20 cellular contexts compared by ENCODE assay signal in genomic region chr9:78599939-78600338, GRCh38.
DNase-seq lines count a peak whose midpoint lies in the region; ATAC-seq and TF ChIP-seq lines count a peak whose summit lies in the region.
"Had no signal": no experiment of that assay in that cellular context is flagged by ENCODE, and none has a peak within 500 bp of the region (broad histone marks: within the 10 kb centered on the region; RNA-seq: fewer than 3 reads in every experiment).

No MANE protein-coding gene starts in this region.

- no peak overlapping the region for H3K9ac ChIP-seq in SK-N-SH
- H3K9ac ChIP-seq: BLaER1 treated with 17β-estradiol and CSF1 and Interleukin-3, amounts not matched to agents 10 nM and 100 nM had no signal

- no peak overlapping the region for H3K4me3 ChIP-seq in SK-N-SH (ENCODE audit: low read depth in 2 of 2, low read length in 1 of 2)
- no peak overlapping the region for H3K4me3 ChIP-seq in choroid plexus epithelial cell (ENCODE audit: low read depth, low read length)
- no peak overlapping the region for H3K4me3 ChIP-seq in osteoblast (ENCODE audit: insufficient read depth, low read length)
- H3K4me3 ChIP-seq: A549; BLaER1 treated with 17β-estradiol and CSF1 and Interleukin-3, amounts not matched to agents 10 nM and 100 nM; GM12878 had no signal

- no peak for TF ChIP-seq EP300 in SK-N-SH (IDR thresholded peaks at IDR 0.05; ENCODE audit: borderline replicate concordance in 1 of 2, low read depth in 1 of 2, low read length in 1 of 2)

- POLR2A ChIA-PET in SK-N-SH (lab: Yijun Ruan, JAX), result no interaction called here

- ATAC-seq in SK-N-SH treated with all-trans-retinoic acid at 6 μM for 48 hours, result no peak
- ATAC-seq: A549; CD8-positive, alpha-beta T cell; GM12878 had no signal

- CTCF ChIA-PET in SK-N-SH (lab: Yijun Ruan, JAX), result interaction anchor here (0.7 to 3.1 kb wide), 3 partner anchors 161 to 230 kb away, joined by 3 to 10 read pairs (median 4); no protein-coding TSS in a partner anchor

- H3K27me3 ChIP-seq in SK-N-SH (ENCODE audit: insufficient read depth) (no peaks in the 10 kb centered on the region), osteoblast (ENCODE audit: insufficient read depth, low read length) (no peaks in the 10 kb centered on the region)
- H3K27me3 ChIP-seq: BLaER1 treated with 17β-estradiol and CSF1 and Interleukin-3, amounts not matched to agents 10 nM and 100 nM had no signal

- no peaks in the 10 kb centered on the region for H3K36me3 ChIP-seq in SK-N-SH (replicated peaks in 1 of 2; ENCODE audit: control insufficient read depth in 1 of 2, insufficient read depth in 2 of 2, low read length in 1 of 2)
- H3K36me3 ChIP-seq in osteoblast (ENCODE audit: insufficient read depth, low read length), result no peaks in the 10 kb centered on the region
- H3K36me3 ChIP-seq: BLaER1 treated with 17β-estradiol and CSF1 and Interleukin-3, amounts not matched to agents 10 nM and 100 nM had no signal

- no peak overlapping the region for H3K4me2 ChIP-seq in SK-N-SH
- H3K4me2 ChIP-seq in osteoblast (ENCODE audit: insufficient read depth, low read length), result no peak overlapping the region
- H3K4me2 ChIP-seq: A549; BLaER1 treated with 17β-estradiol and CSF1 and Interleukin-3, amounts not matched to agents 10 nM and 100 nM had no signal

- TF ChIP-seq CTCF in SK-N-SH (IDR thresholded peaks at IDR 0.05), result no peak
- TF ChIP-seq CTCF in choroid plexus epithelial cell (conservative IDR thresholded peaks at IDR 0.05; ENCODE audit: low read depth, low read length), result no peak
- TF ChIP-seq CTCF in osteoblast (IDR thresholded peaks at IDR 0.05; ENCODE audit: extremely low read depth, low read depth, low read length), result no peak

- in situ Hi-C loops in SK-MEL-5 (cut with HindIII; ENCODE audit: low pct_unique_long_range_greater_than_20kb, low sequenced_read_pairs), result no loop called here

- H3K9me2 ChIP-seq in SK-N-SH, result no peaks in the 10 kb centered on the region

- 94% methylated on average over 4 of the region's 4 CpGs for WGBS in SK-N-SH (ENCODE audit: low lambda C conversion rate)

- H4K20me1 ChIP-seq in SK-N-SH (ENCODE audit: insufficient read depth), result no peaks in the 10 kb centered on the region
- H4K20me1 ChIP-seq in osteoblast (ENCODE audit: insufficient read depth, low read length), result no peaks in the 10 kb centered on the region
- H4K20me1 ChIP-seq: BLaER1 treated with 17β-estradiol and CSF1 and Interleukin-3, amounts not matched to agents 10 nM and 100 nM had no signal

- H3K79me2 ChIP-seq in SK-N-SH (ENCODE audit: insufficient read depth) (no peaks in the 10 kb centered on the region), osteoblast (ENCODE audit: insufficient read depth, low read length) (no peaks in the 10 kb centered on the region)

- peaks cover 4% of the 10 kb centered on the region for H3F3A ChIP-seq in SK-N-SH (replicated peaks; ENCODE audit: insufficient read depth)

- H3K4me1 ChIP-seq in SK-N-SH (ENCODE audit: control insufficient read depth in 1 of 2, insufficient read depth in 2 of 2, low read depth in 1 of 2, low read length in 1 of 2) (peaks cover 0 to under 1% of the 10 kb centered on the region in 2 experiments; a peak in 3 of 4 replicates), osteoblast (ENCODE audit: insufficient read depth, low read length) (peaks cover 14% of the 10 kb centered on the region)
- H3K4me1 ChIP-seq: BLaER1 treated with 17β-estradiol and CSF1 and Interleukin-3, amounts not matched to agents 10 nM and 100 nM; Caco-2 had no signal

- no peak for TF ChIP-seq RAD21 in SK-N-SH (IDR thresholded peaks at IDR 0.05; ENCODE audit: low read length)

- no peak for DNase-seq in SK-N-SH
- peak; percentile 17 for DNase-seq in SK-MEL-5 (ENCODE audit: low read depth, low spot score)
- peak; percentile 14 for DNase-seq in choroid plexus epithelial cell (ENCODE audit: low read depth)
- DNase-seq in osteoblast (ENCODE audit: insufficient read length, low spot score, missing footprints), result no peak
- DNase-seq in occipital lobe (lab: John Stamatoyannopoulos, UW), result no peak
- DNase-seq in NCI-H2171 (lab: John Stamatoyannopoulos, UW), result no peak
- DNase-seq in NCI-H1930 (lab: John Stamatoyannopoulos, UW), result no peak
- DNase-seq: AML-193; Caco-2; Calu3; CD4-positive, alpha-beta T cell; CD8-positive, alpha-beta T cell; DMS79 treated with DMSO at 0.1 percent for 48 hours; GDM1 had no signal

- H2AFZ ChIP-seq in SK-N-SH (ENCODE audit: low read depth) (no peak overlapping the region), osteoblast (ENCODE audit: low read length) (peak overlapping the region; percentile 13)

- H3K27ac ChIP-seq in SK-N-SH (ENCODE audit: low read depth in 2 of 2, low read length in 1 of 2), result no peak overlapping the region
- H3K27ac ChIP-seq in osteoblast (ENCODE audit: low read depth, low read length), result no peak overlapping the region
- H3K27ac ChIP-seq: 22Rv1; BLaER1 treated with 17β-estradiol and CSF1 and Interleukin-3, amounts not matched to agents 10 nM and 100 nM; C4-2B had no signal

- H3K9me3 ChIP-seq in SK-N-SH (no peaks in the 10 kb centered on the region), osteoblast (ENCODE audit: low read depth, low read length) (no peaks in the 10 kb centered on the region)
- H3K9me3 ChIP-seq: BLaER1 treated with 17β-estradiol and CSF1 and Interleukin-3, amounts not matched to agents 10 nM and 100 nM; Caco-2 had no signal

TF ChIP-seq in SK-N-SH, 30 proteins besides CTCF, POLR2A, EP300 and RAD21:
- peak; percentile 82 for TF ChIP-seq RFX5 (IDR thresholded peaks at IDR 0.05; ENCODE audit: low read length)
- TF ChIP-seq TCF12 (IDR thresholded peaks at IDR 0.05), result no peak
TF ChIP-seq in SK-N-SH: peak in this region for 1.

TF ChIP-seq in SK-N-SH treated with all-trans-retinoic acid at 6 μM for 48 hours, 23 proteins besides CTCF, POLR2A, EP300 and RAD21 (continues in another document):
- TF ChIP-seq POU6F1 (CRISPR knock-in tag; IDR thresholded peaks at IDR 0.05; ENCODE audit: borderline replicate concordance, low read depth) (no peak), ZNF70 (CRISPR knock-in tag; IDR thresholded peaks at IDR 0.05) (no peak), ZNF565 (CRISPR knock-in tag; conservative IDR thresholded peaks at IDR 0.05; ENCODE audit: low read depth) (no peak), GLIS3 (CRISPR knock-in tag; IDR thresholded peaks at IDR 0.05) (no peak), ESRRG (CRISPR knock-in tag; IDR thresholded peaks at IDR 0.05) (no peak), ZFP30 (CRISPR knock-in tag; IDR thresholded peaks at IDR 0.05) (no peak), ARNTL (CRISPR knock-in tag; IDR thresholded peaks at IDR 0.05; ENCODE audit: borderline replicate concordance, low read depth) (no peak), RARB (CRISPR knock-in tag; IDR thresholded peaks at IDR 0.05) (no peak), ISL1 (CRISPR knock-in tag; IDR thresholded peaks at IDR 0.05) (no peak), SNAI2 (CRISPR knock-in tag; IDR thresholded peaks at IDR 0.05) (no peak), BACH2 (CRISPR knock-in tag; IDR thresholded peaks at IDR 0.05; ENCODE audit: borderline replicate concordance) (no peak), ZC3H10 (CRISPR knock-in tag; IDR thresholded peaks at IDR 0.05) (no peak), PPARA (CRISPR knock-in tag; IDR thresholded peaks at IDR 0.05; ENCODE audit: borderline replicate concordance) (no peak), OSR1 (CRISPR knock-in tag; IDR thresholded peaks at IDR 0.05) (no peak), ZNF8 (CRISPR knock-in tag; IDR thresholded peaks at IDR 0.05) (no peak), PATZ1 (CRISPR knock-in tag; IDR thresholded peaks at IDR 0.05; ENCODE audit: borderline replicate concordance) (no peak)

Comparison
In these comparisons a context has a peak if more than half of its experiments do, and no peak if none do; other contexts are left out.
1. DNase-seq: peak in SK-MEL-5 (single experiment) and choroid plexus epithelial cell (single experiment); none in SK-N-SH (single experiment), osteoblast (single experiment), occipital lobe (single experiment), NCI-H2171 (single experiment) and NCI-H1930 (0 of 2).